In the genomic region with DNA sequence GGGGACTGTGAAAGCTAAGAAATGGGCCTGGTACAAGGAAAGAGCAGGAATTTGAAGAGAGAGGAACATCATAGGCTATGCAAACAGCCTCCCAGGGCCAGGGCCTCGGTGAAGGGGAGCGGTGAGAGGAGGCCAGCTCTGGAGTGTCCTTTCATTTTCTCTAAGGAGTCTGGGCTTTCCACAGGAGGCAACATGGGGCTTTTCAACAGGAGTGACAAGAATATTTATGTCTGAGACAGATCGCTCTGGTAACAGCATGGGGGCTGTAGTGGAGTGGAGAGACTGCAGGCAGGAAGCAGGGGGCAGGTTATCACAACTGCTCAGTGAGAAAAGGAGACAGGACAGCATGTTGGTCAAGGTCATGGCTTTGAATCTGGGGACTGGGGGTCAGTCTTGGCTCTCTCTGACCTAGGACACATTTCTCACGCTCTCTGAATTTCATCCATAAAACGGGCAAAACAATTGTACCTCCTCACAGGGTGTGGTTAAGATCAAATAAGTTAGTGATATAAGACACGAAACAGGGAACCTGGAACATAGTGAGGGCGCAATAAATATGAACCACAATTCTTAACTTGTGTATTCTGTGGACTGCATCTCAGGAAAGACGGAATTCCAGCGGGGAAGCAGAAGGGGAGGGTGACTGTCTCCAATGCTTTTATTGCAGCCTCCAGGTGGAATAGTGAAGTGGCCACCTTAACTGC, we compare ENCODE assay signal across 10 cellular contexts. TPM values are rescaled to one million over a fixed set of nuclear protein-coding genes. Genes with fewer than 3 reads are reported as not detected.
DNase-seq lines count a peak whose midpoint lies in the region; FAIRE-seq and TF ChIP-seq lines count a peak whose summit lies in the region.
"Had no signal": no experiment of that assay in that cellular context is flagged by ENCODE, and none has a peak within 500 bp of the region (broad histone marks: within the 10 kb centered on the region; RNA-seq: fewer than 3 reads in every experiment).

No MANE protein-coding gene starts in this region.

- H3K27ac Mint-ChIP-seq in endothelial cell (ENCODE audit: unreplicated experiment) (peak overlapping the region; percentile 76), neural crest cell (ENCODE audit: unreplicated experiment) (peak overlapping the region; percentile 96)

- H3K4me3 Mint-ChIP-seq in endothelial cell (ENCODE audit: unreplicated experiment) (no peak overlapping the region), neural crest cell (peak overlapping the region; percentile 29)

- H3K4me1 Mint-ChIP-seq in endothelial cell (ENCODE audit: unreplicated experiment): peaks cover 33% of the 10 kb centered on the region
- H3K4me1 Mint-ChIP-seq in neural crest cell: peaks cover 40% of the 10 kb centered on the region

- FAIRE-seq in RCC 7860 (lab: Jason Lieb, UNC) (no peak), frontal cortex (lab: Jason Lieb, UNC) (no peak)
- FAIRE-seq: bronchial epithelial cell, D721Med had no signal

- H3K27me3 Mint-ChIP-seq in endothelial cell (ENCODE audit: unreplicated experiment) (peaks cover 8% of the 10 kb centered on the region), neural crest cell (ENCODE audit: low read depth) (no peaks in the 10 kb centered on the region)

- DNase-seq in CD1c-positive myeloid dendritic cell (ENCODE audit: extremely low spot score) (peak; percentile 20), RCC 7860 (ENCODE audit: low spot score) (peak; percentile 24), endothelial cell (ENCODE audit: low spot score) (no peak), neural crest cell (ENCODE audit: low read depth, low spot score) (no peak), NCI-H1694 treated with DMSO at 0.1 percent for 48 hours (lab: John Stamatoyannopoulos, UW) (no peak), frontal cortex (ENCODE audit: low spot score in 2 of 2) (no peak), NCI-H2196 (lab: John Stamatoyannopoulos, UW; ENCODE audit: unreplicated experiment) (no peak), NCI-H82 (lab: John Stamatoyannopoulos, UW) (no peak)

- H3K36me3 Mint-ChIP-seq in endothelial cell (ENCODE audit: low read depth, unreplicated experiment) (no peaks in the 10 kb centered on the region), neural crest cell (ENCODE audit: low read depth) (no peaks in the 10 kb centered on the region)

- H3K9me3 Mint-ChIP-seq in endothelial cell (ENCODE audit: unreplicated experiment) (no peaks in the 10 kb centered on the region), neural crest cell (no peaks in the 10 kb centered on the region)

- TF ChIP-seq CTCF in endothelial cell (IDR thresholded peaks at IDR 0.05; ENCODE audit: unreplicated experiment): no peak
- TF ChIP-seq CTCF in neural crest cell (conservative IDR thresholded peaks at IDR 0.05): no peak

RNA-seq across cellular contexts. Expression of a gene that starts 49.9 kb away (rescaled TPM):
- total RNA-seq in endothelial cell (ENCODE audit: unreplicated experiment): 26.9 TPM
- total RNA-seq in neural crest cell: 15.9 and 16.3 TPM in 2 replicates
- total RNA-seq in frontal cortex: 16.7 TPM

RNA-seq across cellular contexts. Expression of a gene that starts 50.3 kb away (rescaled TPM):
- total RNA-seq in endothelial cell (ENCODE audit: unreplicated experiment): 4.3 TPM
- total RNA-seq in neural crest cell: 0.61 and 1.6 TPM in 2 replicates
- total RNA-seq in frontal cortex: 1.6 TPM

Comparison
In these comparisons a context has a peak if more than half of its experiments do, and no peak if none do; other contexts are left out.
1. DNase-seq: peak in CD1c-positive myeloid dendritic cell (single experiment) and RCC 7860 (single experiment); none in endothelial cell (single experiment), neural crest cell (single experiment), NCI-H1694 treated with DMSO at 0.1 percent for 48 hours (single experiment), frontal cortex (0 of 2), NCI-H2196 (single experiment) and NCI-H82 (single experiment).